ENCODE assay signal across 1 cellular context in genomic region chr1:36068866-36069265, GRCh38.
TF ChIP-seq lines count a peak whose summit lies in the region.

No MANE protein-coding gene starts in this region.

TF ChIP-seq in HepG2, 621 proteins besides CTCF, POLR2A, EP300 and RAD21:
- TF ChIP-seq, protein P1, sequence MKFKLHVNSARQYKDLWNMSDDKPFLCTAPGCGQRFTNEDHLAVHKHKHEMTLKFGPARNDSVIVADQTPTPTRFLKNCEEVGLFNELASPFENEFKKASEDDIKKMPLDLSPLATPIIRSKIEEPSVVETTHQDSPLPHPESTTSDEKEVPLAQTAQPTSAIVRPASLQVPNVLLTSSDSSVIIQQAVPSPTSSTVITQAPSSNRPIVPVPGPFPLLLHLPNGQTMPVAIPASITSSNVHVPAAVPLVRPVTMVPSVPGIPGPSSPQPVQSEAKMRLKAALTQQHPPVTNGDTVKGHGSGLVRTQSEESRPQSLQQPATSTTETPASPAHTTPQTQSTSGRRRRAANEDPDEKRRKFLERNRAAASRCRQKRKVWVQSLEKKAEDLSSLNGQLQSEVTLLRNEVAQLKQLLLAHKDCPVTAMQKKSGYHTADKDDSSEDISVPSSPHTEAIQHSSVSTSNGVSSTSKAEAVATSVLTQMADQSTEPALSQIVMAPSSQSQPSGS (CRISPR knock-in tag; IDR thresholded peaks at IDR 0.05) = no peak
- TF ChIP-seq ZNF770 (CRISPR knock-in tag; IDR thresholded peaks at IDR 0.05) = 0 out of 2 replicates have a peak, but pooled peaks have one; percentile 43
